In the genomic region with DNA sequence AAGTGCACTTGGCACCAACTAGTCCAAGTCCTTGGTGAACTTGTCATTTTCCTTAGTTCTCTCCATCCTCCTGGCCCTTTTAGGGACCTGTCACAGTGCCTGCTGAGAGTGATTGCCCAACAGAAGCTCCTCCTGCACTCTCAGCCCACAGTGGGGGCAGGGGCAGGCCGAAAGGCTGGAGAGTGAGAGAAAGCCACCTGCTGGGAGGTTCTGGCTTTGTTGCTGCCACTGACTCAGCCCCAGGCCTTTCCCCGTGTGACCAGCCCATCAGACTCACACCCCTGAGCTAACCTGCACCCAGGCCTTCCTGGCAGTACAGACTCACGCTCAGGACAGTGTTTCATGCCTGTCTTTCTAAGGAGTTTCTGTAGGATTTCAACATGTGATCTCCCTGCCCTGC, we compare ENCODE assay signal across 10 cellular contexts. TPM values are rescaled to one million over a fixed set of nuclear protein-coding genes. Genes with fewer than 3 reads are reported as not detected.
DNase-seq lines count a peak whose midpoint lies in the region; ATAC-seq and TF ChIP-seq lines count a peak whose summit lies in the region.
"Had no signal": no experiment of that assay in that cellular context is flagged by ENCODE, and none has a peak within 500 bp of the region (broad histone marks: within the 10 kb centered on the region; RNA-seq: fewer than 3 reads in every experiment).

No MANE protein-coding gene starts in this region.

- no peak overlapping the region for H2BK15ac ChIP-seq in H9 (ENCODE audit: low read depth, low read length)

- H3K27me3 Mint-ChIP-seq in H9 (ENCODE audit: low read depth) (peaks cover 22% of the 10 kb centered on the region), progenitor cell of endocrine pancreas (peaks cover 33% of the 10 kb centered on the region)

- H3K23me2 ChIP-seq in H9 (ENCODE audit: insufficient read length, low read depth, low read length, poor library complexity, severe bottlenecking), result no peaks in the 10 kb centered on the region

- H3K27ac ChIP-seq in H9 (ENCODE audit: insufficient read length, low read depth, low read length) (no peak overlapping the region), spleen (no peak overlapping the region)
- H3K27ac ChIP-seq: dorsolateral prefrontal cortex, KMS-11 had no signal

- H3K27me3 ChIP-seq in H9 (ENCODE audit: insufficient read depth, low read length) (no peaks in the 10 kb centered on the region; the same call in 1 of the 2 replicates), spleen (replicated peaks in 1 of 7) (no peaks in the 10 kb centered on the region)

- no peak overlapping the region for H4K5ac ChIP-seq in H9 (ENCODE audit: insufficient read length, low read depth, low read length)

- no peak overlapping the region for H4K8ac ChIP-seq in H9 (replicated peaks; ENCODE audit: insufficient read length, low read depth, low read length)

- DNase-seq in H9 (peak; percentile 79), NCI-H510A treated with DMSO at 0.1 percent for 48 hours (lab: John Stamatoyannopoulos, UW) (peak; percentile 67), progenitor cell of endocrine pancreas (ENCODE audit: low spot score, unreplicated experiment) (peak; percentile 15), spleen (no peak)

- no peaks in the 10 kb centered on the region; the same call in 1 of the 2 replicates for H3K4me1 ChIP-seq in H9 (ENCODE audit: insufficient read depth, low read length)
- peaks cover 0 to 14% (median 7%) of the 10 kb centered on the region in 6 donors for H3K4me1 ChIP-seq in spleen

- H3K4ac ChIP-seq in H9 (ENCODE audit: low read depth, low read length), result no peak overlapping the region

- H3K79me2 ChIP-seq in H9 (ENCODE audit: insufficient read depth, low read length), result no peaks in the 10 kb centered on the region

- no peak overlapping the region for H3K4me2 ChIP-seq in H9 (ENCODE audit: insufficient read depth, insufficient read length, low read length)
- H3K4me2 ChIP-seq: KMS-11 had no signal

- no peaks in the 10 kb centered on the region for H3K79me1 ChIP-seq in H9 (ENCODE audit: insufficient read depth, low read depth, low read length, poor library complexity, severe bottlenecking)

- H4K20me1 ChIP-seq in H9 (ENCODE audit: control insufficient read depth, insufficient read depth, insufficient read length), result no peaks in the 10 kb centered on the region

- H3K9ac ChIP-seq in H9 (ENCODE audit: extremely low read depth, insufficient read length, low read length), result no peak overlapping the region
- H3K9ac ChIP-seq: KMS-11 had no signal

- no peak overlapping the region for H2AFZ ChIP-seq in H9 (ENCODE audit: low read length)

- no peak overlapping the region for H3K18ac ChIP-seq in H9 (ENCODE audit: insufficient read length, low read depth, low read length)

- H3T11ph ChIP-seq in H9 (ENCODE audit: low read length), result no peak overlapping the region

- H3K27ac Mint-ChIP-seq in H9 (no peak overlapping the region), progenitor cell of endocrine pancreas (no peak overlapping the region)

- H3K23ac ChIP-seq in H9 (ENCODE audit: insufficient read length, low read depth, low read length), result no peak overlapping the region

- no peak overlapping the region for H4K91ac ChIP-seq in H9 (ENCODE audit: insufficient read length, low read depth, low read length)

- H2BK5ac ChIP-seq in H9 (ENCODE audit: insufficient read length, low read length), result no peak overlapping the region

- H3K4me3 ChIP-seq in spleen, result no peak overlapping the region
- H3K4me3 ChIP-seq: dorsolateral prefrontal cortex had no signal

- H3K9me3 ChIP-seq in H9 (ENCODE audit: control insufficient read depth, low read depth, low read length) (no peaks in the 10 kb centered on the region), spleen (no peaks in the 10 kb centered on the region)

- TF ChIP-seq POLR2A in spleen (IDR thresholded peaks at IDR 0.05) (no peak), GM18505 (IDR thresholded peaks at IDR 0.05; ENCODE audit: borderline replicate concordance, extremely low read depth, insufficient read depth, insufficient read length) (no peak)

- no peak overlapping the region for H3K4me3 Mint-ChIP-seq in H9
- H3K4me3 Mint-ChIP-seq in progenitor cell of endocrine pancreas (ENCODE audit: low read depth), result no peak overlapping the region

- H3K36me3 Mint-ChIP-seq in H9 (ENCODE audit: insufficient read depth in 1 of 3, low read depth in 3 of 3), result no peaks in the 10 kb centered on the region
- no peaks in the 10 kb centered on the region for H3K36me3 Mint-ChIP-seq in progenitor cell of endocrine pancreas (ENCODE audit: insufficient read depth)

- no peak overlapping the region for H2AK5ac ChIP-seq in H9 (ENCODE audit: insufficient read length, low read length)

- H2BK20ac ChIP-seq in H9 (ENCODE audit: low read depth, low read length, poor library complexity, severe bottlenecking), result no peak overlapping the region

- no peaks in the 10 kb centered on the region for H3K9me3 Mint-ChIP-seq in H9
- no peaks in the 10 kb centered on the region for H3K9me3 Mint-ChIP-seq in progenitor cell of endocrine pancreas (ENCODE audit: low read depth)

- intact Hi-C loops in spleen (cut with DNase I; ENCODE audit: low total_unique reads), result no loop called here

- H2BK12ac ChIP-seq in H9 (ENCODE audit: insufficient read length, low read depth, low read length), result no peak overlapping the region

- WGBS in H9 (ENCODE audit: extremely low coverage, insufficient read length, low lambda C conversion rate), result no CpG with 5 or more reads among the region's 3 CpGs
- 33 to 61% (median 49%) methylated on average over 2 to 3 of the region's 3 CpGs for WGBS in spleen, 5 donors

- H3K4me1 Mint-ChIP-seq in H9 (peaks cover 26 to 34% of the 10 kb centered on the region in 2 experiments), progenitor cell of endocrine pancreas (ENCODE audit: low read depth) (no peaks in the 10 kb centered on the region)

- H3K36me3 ChIP-seq in spleen, result no peaks in the 10 kb centered on the region

- no peak overlapping the region for H3K56ac ChIP-seq in H9 (ENCODE audit: insufficient read length, low read depth, low read length)

- TF ChIP-seq CTCF in H9 (conservative IDR thresholded peaks at IDR 0.05) (no peak; the same call in 2 of the 3 replicates), progenitor cell of endocrine pancreas (IDR thresholded peaks at IDR 0.05; ENCODE audit: unreplicated experiment) (peak; percentile 41), spleen (IDR thresholded peaks at IDR 0.05 in 8 of 11, conservative IDR thresholded peaks at IDR 0.05 in 3 of 11) (no peak)

- ATAC-seq in esophagus mucosa (peak; percentile 97), HG03571 (IDR thresholded peaks at IDR 0.05; ENCODE audit: unreplicated experiment) (no peak), GM18505 (IDR thresholded peaks at IDR 0.05; ENCODE audit: unreplicated experiment) (no peak), GM18520 (IDR thresholded peaks at IDR 0.05; ENCODE audit: unreplicated experiment) (no peak)

- no peak overlapping the region for H3K14ac ChIP-seq in H9 (ENCODE audit: insufficient read depth, low read length)

- no peak overlapping the region for H2BK120ac ChIP-seq in H9 (ENCODE audit: low read depth, low read length, poor library complexity, severe bottlenecking)

RNA-seq across cellular contexts. Expression of a gene that starts 17.1 kb away (rescaled TPM):
- total RNA-seq in H9 (2021) (not detected in 2 replicates), esophagus mucosa (0.20 TPM), progenitor cell of endocrine pancreas (not detected in 2 replicates), spleen (1 to 10 TPM in 1 of 7 donors, under 1 TPM in 4, not detected in 2; 0.20 to 1.1 (median 0.51) TPM)
- 1 to 10 TPM in 1 of 3 donors, under 1 TPM in 1, not detected in 1; 0.07 to 2.5 TPM for polyA plus RNA-seq in spleen

RNA-seq across cellular contexts. Expression of a gene that starts 26.3 kb away (rescaled TPM):
- 108 and 111 TPM in 2 replicates for total RNA-seq in H9 (2021)
- 102 TPM for total RNA-seq in esophagus mucosa
- total RNA-seq in progenitor cell of endocrine pancreas, result 99.8 and 101 TPM in 2 replicates
- total RNA-seq in spleen, result 100 to 1,000 TPM in 1 of 7 donors, 10 to 100 TPM in 6; 49.6 to 115 (median 83.3) TPM
- polyA plus RNA-seq in spleen, result 100 to 1,000 TPM; 261 to 340 (median 296) TPM

RNA-seq across cellular contexts. Expression of a gene that starts 43.0 kb away (rescaled TPM):
- total RNA-seq in H9 (2021), result 0.17 TPM in 1 of 2 replicates, not detected in the other
- total RNA-seq in esophagus mucosa, result 0.44 TPM
- total RNA-seq in progenitor cell of endocrine pancreas, result 0.46 and 1.0 TPM in 2 replicates
- 1 to 10 TPM; 2.0 to 6.9 (median 5.4) TPM for total RNA-seq in spleen
- 1 to 10 TPM; 1.5 to 3.3 (median 2.7) TPM for polyA plus RNA-seq in spleen
